Comparison of ENCODE assay signal across 1 cellular context in the genomic region with DNA sequence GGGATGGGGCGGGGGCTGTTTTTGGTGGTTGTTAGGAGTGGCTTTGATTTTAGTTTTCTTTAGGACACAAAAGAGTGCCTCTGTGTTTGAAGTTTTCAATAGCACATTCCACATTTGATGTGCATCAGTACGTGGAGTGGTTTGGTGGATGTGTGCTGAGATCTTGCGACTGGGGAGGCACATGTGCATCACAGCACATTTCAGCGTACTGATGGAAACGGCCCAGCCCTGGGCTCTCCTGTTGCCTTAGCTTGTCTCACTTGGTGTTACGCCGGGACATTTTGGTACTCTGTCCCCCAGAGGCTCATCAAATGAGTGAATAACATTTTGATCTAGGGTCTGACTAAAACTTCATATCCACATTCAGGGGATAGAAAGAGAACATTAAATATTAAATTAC.
TF ChIP-seq lines count a peak whose summit lies in the region.

No MANE protein-coding gene starts in this region.

TF ChIP-seq in H1, 55 proteins besides CTCF, POLR2A, EP300 and RAD21:
- no peak for TF ChIP-seq ASH2L (IDR thresholded peaks at IDR 0.05; ENCODE audit: low read length)
- TF ChIP-seq CTBP2 (IDR thresholded peaks at IDR 0.05; ENCODE audit: borderline replicate concordance, insufficient read depth, insufficient read length, low read length), result no peak
- no peak for TF ChIP-seq TBP (IDR thresholded peaks at IDR 0.05; ENCODE audit: low read depth, low read length)
- TF ChIP-seq CBX8 (IDR thresholded peaks at IDR 0.05; ENCODE audit: borderline replicate concordance, low read depth, low read length), result no peak
- no peak for TF ChIP-seq CEBPB (IDR thresholded peaks at IDR 0.05; ENCODE audit: low read depth, low read length)
- no peak for TF ChIP-seq SIX5 (IDR thresholded peaks at IDR 0.05; ENCODE audit: low read depth, low read length)
- TF ChIP-seq POLR2AphosphoS5 (IDR thresholded peaks at IDR 0.05; ENCODE audit: low read depth, low read length), result no peak
- TF ChIP-seq CHD7 (IDR thresholded peaks at IDR 0.05; ENCODE audit: insufficient replicate concordance, low read length), result no peak
- TF ChIP-seq CREB1 (IDR thresholded peaks at IDR 0.05), result no peak
- TF ChIP-seq RNF2 (IDR thresholded peaks at IDR 0.05; ENCODE audit: borderline replicate concordance, low read depth, low read length, missing control alignments, poor library complexity, severe bottlenecking), result no peak
- no peak for TF ChIP-seq RXRA (IDR thresholded peaks at IDR 0.05; ENCODE audit: insufficient read depth, low read depth, low read length)
- no peak for TF ChIP-seq BRCA1 (IDR thresholded peaks at IDR 0.05; ENCODE audit: low read depth, low read length)
- TF ChIP-seq MAFK (IDR thresholded peaks at IDR 0.05; ENCODE audit: low read depth, low read length), result no peak
- TF ChIP-seq RBBP5 (IDR thresholded peaks at IDR 0.05; ENCODE audit: borderline replicate concordance, low read depth, low read length), result no peak
- TF ChIP-seq KDM4A (IDR thresholded peaks at IDR 0.05; ENCODE audit: low read depth, low read length, severe bottlenecking), result no peak
- no peak for TF ChIP-seq BACH1 (IDR thresholded peaks at IDR 0.05; ENCODE audit: low read length)
